Comparison of ENCODE assay signal across 11 cellular contexts in genomic region chr6:129440691-129441090, GRCh38.
DNase-seq lines count a peak whose midpoint lies in the region; ATAC-seq and TF ChIP-seq lines count a peak whose summit lies in the region.
"Had no signal": no experiment of that assay in that cellular context is flagged by ENCODE, and none has a peak within 500 bp of the region (broad histone marks: within the 10 kb centered on the region; RNA-seq: fewer than 3 reads in every experiment).

No MANE protein-coding gene starts in this region.

- H3K36me3 ChIP-seq in neuronal stem cell (replicated peaks in 1 of 2; ENCODE audit: control insufficient read depth in 2 of 2, insufficient read depth in 2 of 2, low read length in 2 of 2) = no peaks in the 10 kb centered on the region

- H3K4ac ChIP-seq in neuronal stem cell (ENCODE audit: low read length) = no peak overlapping the region

- no peak overlapping the region for H3K9ac ChIP-seq in neuronal stem cell (ENCODE audit: low read depth, low read length, poor library complexity)

- DNase-seq in HFF-Myc (ENCODE audit: extremely low read depth, low read depth) = peak; percentile 42
- peak; percentile 4 for DNase-seq in RPMI7951 (ENCODE audit: low read depth)
- peak; percentile 51 for DNase-seq in fibroblast of mammary gland (ENCODE audit: low read depth)
- peak; percentile 39 for DNase-seq in neuronal stem cell (ENCODE audit: low spot score)
- no peak for DNase-seq in activated CD4-positive, CD25-positive, alpha-beta regulatory T cell treated with anti-CD3 and anti-CD28 coated beads, Interleukin-2, amount 50 U/mL, for 72 hours
- DNase-seq in SHP77 (lab: John Stamatoyannopoulos, UW) = no peak
- DNase-seq: cortex of kidney, GF-D8, kidney had no signal

- no peak overlapping the region for H3K4me2 ChIP-seq in neuronal stem cell (ENCODE audit: insufficient read depth, low read length, poor library complexity, severe bottlenecking)

- H3K23ac ChIP-seq in neuronal stem cell (ENCODE audit: low read depth, low read length, poor library complexity) = no peak overlapping the region

- H4K91ac ChIP-seq in neuronal stem cell (ENCODE audit: low read depth, low read length, poor library complexity) = no peak overlapping the region

- peaks cover 0 to 2% of the 10 kb centered on the region in 2 donors for H3K4me1 ChIP-seq in neuronal stem cell (ENCODE audit: control insufficient read depth in 2 of 2, insufficient read depth in 1 of 2, low read depth in 1 of 2, low read length in 2 of 2)

- no CpG with 5 or more reads among the region's 8 CpGs for WGBS in neuronal stem cell (ENCODE audit: extremely low coverage in 2 of 2, insufficient read length in 2 of 2, insufficient replicate concordance in 1 of 2), 2 donors

- no peak overlapping the region for H2BK120ac ChIP-seq in neuronal stem cell (ENCODE audit: low read depth, low read length)

- H2BK12ac ChIP-seq in neuronal stem cell (ENCODE audit: low read length) = no peak overlapping the region

- no peaks in the 10 kb centered on the region for H3K27me3 ChIP-seq in neuronal stem cell (ENCODE audit: control insufficient read depth in 3 of 3, insufficient read depth in 3 of 3, low read depth in 1 of 3, low read length in 3 of 3)

- no peaks in the 10 kb centered on the region for H3K79me1 ChIP-seq in neuronal stem cell (ENCODE audit: low read depth, low read length)

- H2BK15ac ChIP-seq in neuronal stem cell (ENCODE audit: low read length) = no peak overlapping the region

- TF ChIP-seq CTCF in HFF-Myc (IDR thresholded peaks at IDR 0.05; ENCODE audit: low read depth, low read length, missing control alignments) (no peak), fibroblast of mammary gland (conservative IDR thresholded peaks at IDR 0.05; ENCODE audit: control insufficient read depth, insufficient read depth, low read depth, low read length) (no peak)

- H3K18ac ChIP-seq in neuronal stem cell (ENCODE audit: low read length) = no peak overlapping the region

- H3K14ac ChIP-seq in neuronal stem cell (ENCODE audit: low read length) = no peak overlapping the region

- peak overlapping the region; percentile 62 for H2AFZ ChIP-seq in neuronal stem cell (ENCODE audit: low read length)

- H3K27ac ChIP-seq in neuronal stem cell (replicated peaks; ENCODE audit: low read length) = peak overlapping the region; percentile 0

- no peak overlapping the region for H2BK5ac ChIP-seq in neuronal stem cell (ENCODE audit: low read length)

- ATAC-seq in GM21423 (IDR thresholded peaks at IDR 0.05; ENCODE audit: unreplicated experiment) = no peak
- ATAC-seq in HG03095 (IDR thresholded peaks at IDR 0.05; ENCODE audit: unreplicated experiment) = no peak

- no peak overlapping the region for H2AK5ac ChIP-seq in neuronal stem cell (ENCODE audit: low read depth, low read length)

- H3K9me3 ChIP-seq in neuronal stem cell (replicated peaks in 1 of 2; ENCODE audit: control insufficient read depth in 2 of 2, insufficient read depth in 1 of 2, low read depth in 1 of 2, low read length in 2 of 2) = no peaks in the 10 kb centered on the region

- H3K4me3 ChIP-seq in HFF-Myc (replicated peaks; ENCODE audit: low read depth, low read length) = no peak overlapping the region
- H3K4me3 ChIP-seq in fibroblast of mammary gland (ENCODE audit: control insufficient read depth, low read depth, low read length) = no peak overlapping the region
- no peak overlapping the region for H3K4me3 ChIP-seq in neuronal stem cell (ENCODE audit: low read length in 2 of 2)

- H4K8ac ChIP-seq in neuronal stem cell (ENCODE audit: low read depth, low read length) = no peak overlapping the region

Comparison
In these comparisons a context has a peak if more than half of its experiments do, and no peak if none do; other contexts are left out.
1. DNase-seq: peak in HFF-Myc (single experiment), RPMI7951 (single experiment), fibroblast of mammary gland (single experiment) and neuronal stem cell (single experiment); none in activated CD4-positive, CD25-positive, alpha-beta regulatory T cell treated with anti-CD3 and anti-CD28 coated beads, Interleukin-2, amount 50 U/mL, for 72 hours (single experiment) and SHP77 (0 of 2).